14 cellular contexts compared by ENCODE assay signal in genomic region chr9:137959641-137960411, GRCh38.
"Had no signal": no experiment of that assay in that cellular context is flagged by ENCODE, and none has a peak within 500 bp of the region (broad histone marks: within the 10 kb centered on the region; RNA-seq: fewer than 3 reads in every experiment).

No MANE protein-coding gene starts in this region.

- H3K79me2 ChIP-seq: hepatocyte had no signal

- DNase-seq: activated CD4-positive, alpha-beta memory T cell treated with anti-CD3 and anti-CD28 coated beads, Interleukin-2, amount 10 ng/mL, durations not matched to agents 7 days and 5 days; activated CD8-positive, alpha-beta memory T cell treated with anti-CD3 and anti-CD28 coated beads, Interleukin-2, amount 50 U/mL, for 48 hours; activated naive CD4-positive, alpha-beta T cell treated with anti-CD3 and anti-CD28 coated beads, Interleukin-2, amount 10 ng/mL, durations not matched to agents 7 days and 5 days; effector memory CD4-positive, alpha-beta T cell; left ventricle myocardium superior; SJCRH30; T-helper 9 cell had no signal

- H3K27ac Mint-ChIP-seq: activated CD4-positive, alpha-beta memory T cell treated with anti-CD3 and anti-CD28 coated beads, Interleukin-2, amount 10 ng/mL, durations not matched to agents 7 days and 5 days; activated naive CD4-positive, alpha-beta T cell treated with anti-CD3 and anti-CD28 coated beads, Interleukin-2, amount 10 ng/mL, durations not matched to agents 7 days and 5 days; stimulated activated effector memory CD8-positive, alpha-beta T cell treated with anti-CD3 and anti-CD28 coated beads, Interleukin-12 subunit alpha, Interleukin-12 subunit beta, amount 100 ng/mL, for 72 hours; type B pancreatic cell had no signal

- H3K36me3 ChIP-seq: cardiac muscle cell, SJCRH30 had no signal

- H3K4me2 ChIP-seq: hepatocyte, smooth muscle cell had no signal

- H3K4me1 ChIP-seq: SJCRH30 had no signal

- H3K4me3 ChIP-seq: cardiac muscle cell, coronary artery, hepatocyte, SJCRH30, smooth muscle cell had no signal

- H3K36me3 Mint-ChIP-seq: activated naive CD4-positive, alpha-beta T cell treated with anti-CD3 and anti-CD28 coated beads, Interleukin-2, amount 10 ng/mL, durations not matched to agents 7 days and 5 days; stimulated activated effector memory CD8-positive, alpha-beta T cell treated with anti-CD3 and anti-CD28 coated beads, Interleukin-12 subunit alpha, Interleukin-12 subunit beta, amount 100 ng/mL, for 72 hours; type B pancreatic cell had no signal

- H3K4me3 Mint-ChIP-seq: activated CD4-positive, alpha-beta memory T cell treated with anti-CD3 and anti-CD28 coated beads, Interleukin-2, amount 10 ng/mL, durations not matched to agents 7 days and 5 days; activated naive CD4-positive, alpha-beta T cell treated with anti-CD3 and anti-CD28 coated beads, Interleukin-2, amount 10 ng/mL, durations not matched to agents 7 days and 5 days; neural crest cell; stimulated activated effector memory CD8-positive, alpha-beta T cell treated with anti-CD3 and anti-CD28 coated beads, Interleukin-12 subunit alpha, Interleukin-12 subunit beta, amount 100 ng/mL, for 72 hours; type B pancreatic cell had no signal

- H3K27ac ChIP-seq: cardiac muscle cell, coronary artery, hepatocyte, SJCRH30 had no signal

- H3K4me1 Mint-ChIP-seq: activated CD4-positive, alpha-beta memory T cell treated with anti-CD3 and anti-CD28 coated beads, Interleukin-2, amount 10 ng/mL, durations not matched to agents 7 days and 5 days; activated naive CD4-positive, alpha-beta T cell treated with anti-CD3 and anti-CD28 coated beads, Interleukin-2, amount 10 ng/mL, durations not matched to agents 7 days and 5 days; neural crest cell; stimulated activated effector memory CD8-positive, alpha-beta T cell treated with anti-CD3 and anti-CD28 coated beads, Interleukin-12 subunit alpha, Interleukin-12 subunit beta, amount 100 ng/mL, for 72 hours had no signal

- H3K9me3 Mint-ChIP-seq: activated CD4-positive, alpha-beta memory T cell treated with anti-CD3 and anti-CD28 coated beads, Interleukin-2, amount 10 ng/mL, durations not matched to agents 7 days and 5 days; activated naive CD4-positive, alpha-beta T cell treated with anti-CD3 and anti-CD28 coated beads, Interleukin-2, amount 10 ng/mL, durations not matched to agents 7 days and 5 days; stimulated activated effector memory CD8-positive, alpha-beta T cell treated with anti-CD3 and anti-CD28 coated beads, Interleukin-12 subunit alpha, Interleukin-12 subunit beta, amount 100 ng/mL, for 72 hours had no signal

- ATAC-seq: left ventricle myocardium superior; stimulated activated effector memory CD8-positive, alpha-beta T cell treated with anti-CD3 and anti-CD28 coated beads, Interleukin-12 subunit alpha, Interleukin-12 subunit beta, amount 100 ng/mL, for 72 hours had no signal

- H2AFZ ChIP-seq: hepatocyte had no signal

- H3K27me3 ChIP-seq: cardiac muscle cell, hepatocyte, SJCRH30 had no signal
